ENCODE assay signal across 2 cellular contexts in genomic region chr1:214824758-214825157, GRCh38.
TF ChIP-seq lines count a peak whose summit lies in the region.

No MANE protein-coding gene starts in this region.

TF ChIP-seq in HEK293, 187 proteins besides CTCF, POLR2A, EP300 and RAD21 (continued from another document):
- TF ChIP-seq ZSCAN5A (tag by site-specific recombination; IDR thresholded peaks at IDR 0.05) (no peak), ZNF391 (tag by site-specific recombination; IDR thresholded peaks at IDR 0.05; ENCODE audit: borderline replicate concordance, low read depth) (no peak), SCRT2 (tag by site-specific recombination; IDR thresholded peaks at IDR 0.05) (peak; percentile 36; the same call in 1 of the 2 replicates), ZNF548 (tag by site-specific recombination; IDR thresholded peaks at IDR 0.05) (no peak), FEZF1 (tag by site-specific recombination; IDR thresholded peaks at IDR 0.05) (peak; percentile 11; the same call in 1 of the 2 replicates)

TF ChIP-seq in K562, 482 proteins besides CTCF, POLR2A, EP300 and RAD21 (continued from another document):
- TF ChIP-seq FOXM1 (IDR thresholded peaks at IDR 0.05; ENCODE audit: low read depth): no peak
- TF ChIP-seq FOXM1 (CRISPR knock-in tag; IDR thresholded peaks at IDR 0.05; ENCODE audit: low read depth): no peak
- no peak for TF ChIP-seq ZNF184 (CRISPR knock-in tag; IDR thresholded peaks at IDR 0.05)
- no peak for TF ChIP-seq CTBP1 (IDR thresholded peaks at IDR 0.05; ENCODE audit: borderline replicate concordance)
- no peak for TF ChIP-seq PHB2 (IDR thresholded peaks at IDR 0.05; ENCODE audit: low read depth)
- TF ChIP-seq VEZF1 (CRISPR knock-in tag; IDR thresholded peaks at IDR 0.05): no peak
- no peak for TF ChIP-seq ZNF589 (CRISPR knock-in tag; IDR thresholded peaks at IDR 0.05; ENCODE audit: low read depth)
- TF ChIP-seq NFATC3 (IDR thresholded peaks at IDR 0.05): no peak
- TF ChIP-seq ZNF217 (CRISPR knock-in tag; IDR thresholded peaks at IDR 0.05): no peak
- TF ChIP-seq ZNF347 (CRISPR knock-in tag; IDR thresholded peaks at IDR 0.05; ENCODE audit: low read depth): no peak
- no peak for TF ChIP-seq RBM22 (IDR thresholded peaks at IDR 0.05; ENCODE audit: low read depth, low read length, poor library complexity, severe bottlenecking)
- no peak for TF ChIP-seq ZNF511 (CRISPR knock-in tag; IDR thresholded peaks at IDR 0.05)
- no peak for TF ChIP-seq ZBTB49 (CRISPR knock-in tag; IDR thresholded peaks at IDR 0.05; ENCODE audit: borderline replicate concordance)
- no peak for TF ChIP-seq PBX2 (CRISPR knock-in tag; IDR thresholded peaks at IDR 0.05; ENCODE audit: low read depth)
- TF ChIP-seq PBX2 (tag; conservative IDR thresholded peaks at IDR 0.05; ENCODE audit: low read depth): peak; percentile 48
- TF ChIP-seq CREM (IDR thresholded peaks at IDR 0.05; ENCODE audit: low read depth): no peak
- TF ChIP-seq ZC3H8 (IDR thresholded peaks at IDR 0.05): no peak
- no peak for TF ChIP-seq KAT2B (IDR thresholded peaks at IDR 0.05; ENCODE audit: low read depth, low read length)
- no peak for TF ChIP-seq TBP (optimal IDR thresholded peaks at IDR 0.05; ENCODE audit: low read depth, low read length)
- TF ChIP-seq E2F8 (IDR thresholded peaks at IDR 0.05; ENCODE audit: low read depth, partially characterized antibody): no peak
- no peak for TF ChIP-seq MLX (CRISPR knock-in tag; conservative IDR thresholded peaks at IDR 0.05)
- peak; percentile 90 for TF ChIP-seq NFIC (IDR thresholded peaks at IDR 0.05)
- no peak for TF ChIP-seq ZNF764 (CRISPR knock-in tag; IDR thresholded peaks at IDR 0.05; ENCODE audit: low read depth)
- no peak for TF ChIP-seq HDAC3 (IDR thresholded peaks at IDR 0.05; ENCODE audit: borderline replicate concordance, partially characterized antibody)
- peak; percentile 68 for TF ChIP-seq MEIS2 (IDR thresholded peaks at IDR 0.05; ENCODE audit: partially characterized antibody)
- TF ChIP-seq POLR2AphosphoS5 (IDR thresholded peaks at IDR 0.05; ENCODE audit: control insufficient read depth, insufficient read depth, low read depth, low read length): no peak
- no peak for TF ChIP-seq PTTG1 (tag; IDR thresholded peaks at IDR 0.05; ENCODE audit: low read depth)
- TF ChIP-seq ARID4B (CRISPR knock-in tag; IDR thresholded peaks at IDR 0.05): no peak
- TF ChIP-seq HIVEP1 (CRISPR knock-in tag; IDR thresholded peaks at IDR 0.05): no peak
- no peak for TF ChIP-seq ATF1 (CRISPR knock-in tag; IDR thresholded peaks at IDR 0.05)
- TF ChIP-seq ATF1 (tag; IDR thresholded peaks at IDR 0.05): no peak
- TF ChIP-seq TEAD2 (tag; IDR thresholded peaks at IDR 0.05): no peak
- TF ChIP-seq NKRF (IDR thresholded peaks at IDR 0.05; ENCODE audit: borderline replicate concordance): no peak
- TF ChIP-seq NFIX (CRISPR knock-in tag; IDR thresholded peaks at IDR 0.05; ENCODE audit: low read depth): peak; percentile 59; the same call in 1 of the 2 replicates
- no peak for TF ChIP-seq YBX1 (IDR thresholded peaks at IDR 0.05)
